19 cellular contexts compared by ENCODE assay signal in genomic region chr5:173794901-173795416, GRCh38.
DNase-seq lines count a peak whose midpoint lies in the region; ATAC-seq and TF ChIP-seq lines count a peak whose summit lies in the region.
"Had no signal": no experiment of that assay in that cellular context is flagged by ENCODE, and none has a peak within 500 bp of the region (broad histone marks: within the 10 kb centered on the region; RNA-seq: fewer than 3 reads in every experiment).

No MANE protein-coding gene starts in this region.

- H3K4me1 ChIP-seq in colonic mucosa = no peaks in the 10 kb centered on the region
- H3K4me1 ChIP-seq in mucosa of rectum (ENCODE audit: control insufficient read depth in 2 of 2, insufficient read depth in 2 of 2, low read length in 2 of 2) = peaks cover 33 to 36% of the 10 kb centered on the region in 2 donors
- no peaks in the 10 kb centered on the region for H3K4me1 ChIP-seq in osteoblast (ENCODE audit: insufficient read depth, low read length)
- H3K4me1 ChIP-seq: BLaER1 had no signal

- intact Hi-C loops in Right ventricle myocardium inferior (cut with DNase I) = no loop called here
- intact Hi-C loops in cardiac septum (cut with DNase I) = no loop called here
- intact Hi-C loops in colonic mucosa (cut with DNase I) = no loop called here

- ATAC-seq in Right ventricle myocardium inferior = no peak
- ATAC-seq: CD8-positive, alpha-beta T cell had no signal

- H2AFZ ChIP-seq in osteoblast (ENCODE audit: low read length) = no peak overlapping the region

- H3K4me2 ChIP-seq in osteoblast (ENCODE audit: insufficient read depth, low read length) = no peak overlapping the region
- H3K4me2 ChIP-seq: BLaER1, KMS-11 had no signal

- DNase-seq in Right ventricle myocardium inferior (ENCODE audit: missing footprints) (peak; percentile 23), cardiac septum (ENCODE audit: low spot score) (no peak), colonic mucosa (peak; percentile 34), osteoblast (ENCODE audit: insufficient read length, low spot score, missing footprints) (no peak), NCI-H2081 (lab: John Stamatoyannopoulos, UW) (no peak), NAMALWA (ENCODE audit: low spot score) (no peak), SK-N-DZ (ENCODE audit: low spot score) (no peak)
- DNase-seq: CD8-positive, alpha-beta T cell; GOT3; NCI-H1092 treated with DMSO at 0.1 percent for 48 hours; NCI-H1694; NCI-H2107; NCI-H2227 treated with DMSO at 0.1 percent for 48 hours; NCI-H526 treated with DMSO at 0.1 percent for 48 hours; OCI-M1 had no signal

- H4K20me1 ChIP-seq in osteoblast (ENCODE audit: insufficient read depth, low read length) = no peaks in the 10 kb centered on the region
- H4K20me1 ChIP-seq: BLaER1 had no signal

- H3K36me3 ChIP-seq in colonic mucosa = no peaks in the 10 kb centered on the region
- H3K36me3 ChIP-seq in mucosa of rectum (ENCODE audit: control insufficient read depth in 2 of 2, insufficient read depth in 2 of 2, low read length in 2 of 2) = no peaks in the 10 kb centered on the region
- no peaks in the 10 kb centered on the region for H3K36me3 ChIP-seq in osteoblast (ENCODE audit: insufficient read depth, low read length)
- H3K36me3 ChIP-seq: BLaER1 had no signal

- TF ChIP-seq CTCF in colonic mucosa (IDR thresholded peaks at IDR 0.05) = no peak
- TF ChIP-seq CTCF in osteoblast (IDR thresholded peaks at IDR 0.05; ENCODE audit: extremely low read depth, low read depth, low read length) = no peak

- H3K79me2 ChIP-seq in osteoblast (ENCODE audit: insufficient read depth, low read length) = no peaks in the 10 kb centered on the region

- H3K27me3 ChIP-seq in colonic mucosa (no peaks in the 10 kb centered on the region), mucosa of rectum (ENCODE audit: control insufficient read depth in 2 of 2, insufficient read depth in 2 of 2, low read length in 2 of 2) (no peaks in the 10 kb centered on the region), osteoblast (ENCODE audit: insufficient read depth, low read length) (peaks cover 4% of the 10 kb centered on the region)
- H3K27me3 ChIP-seq: BLaER1 had no signal

- H3K27ac ChIP-seq in colonic mucosa (peak overlapping the region; percentile 78), mucosa of rectum (ENCODE audit: low read depth in 2 of 2, low read length in 2 of 2) (peak overlapping the region; percentile 76 to 86), osteoblast (ENCODE audit: low read depth, low read length) (no peak overlapping the region)
- H3K27ac ChIP-seq: BLaER1, KMS-11, SK-N-MC had no signal

- H3K9me3 ChIP-seq in colonic mucosa (no peaks in the 10 kb centered on the region), mucosa of rectum (ENCODE audit: control insufficient read depth in 2 of 2, low read length in 2 of 2) (no peaks in the 10 kb centered on the region), osteoblast (ENCODE audit: low read depth, low read length) (no peaks in the 10 kb centered on the region)
- H3K9me3 ChIP-seq: BLaER1 had no signal

- H3K9ac ChIP-seq in colonic mucosa (ENCODE audit: low read depth in 2 of 2, low read length in 2 of 2) (peak overlapping the region in 1 of 2 donors; percentile 63), mucosa of rectum (ENCODE audit: low read depth in 1 of 2, low read length in 2 of 2) (no peak overlapping the region)
- H3K9ac ChIP-seq: BLaER1, KMS-11 had no signal

- no peak overlapping the region for H3K4me3 ChIP-seq in colonic mucosa
- no peak overlapping the region for H3K4me3 ChIP-seq in mucosa of rectum (ENCODE audit: low read length in 2 of 2)
- no peak overlapping the region for H3K4me3 ChIP-seq in osteoblast (ENCODE audit: insufficient read depth, low read length)
- H3K4me3 ChIP-seq: BLaER1, SK-N-MC had no signal

Comparison
In these comparisons a context has a peak if more than half of its experiments do, and no peak if none do; other contexts are left out.
1. DNase-seq: peak in Right ventricle myocardium inferior (single experiment) and colonic mucosa (single experiment); none in cardiac septum (single experiment), osteoblast (single experiment), NCI-H2081 (0 of 2), NAMALWA (single experiment) and SK-N-DZ (single experiment).